9 cellular contexts compared by ENCODE assay signal in the genomic region with DNA sequence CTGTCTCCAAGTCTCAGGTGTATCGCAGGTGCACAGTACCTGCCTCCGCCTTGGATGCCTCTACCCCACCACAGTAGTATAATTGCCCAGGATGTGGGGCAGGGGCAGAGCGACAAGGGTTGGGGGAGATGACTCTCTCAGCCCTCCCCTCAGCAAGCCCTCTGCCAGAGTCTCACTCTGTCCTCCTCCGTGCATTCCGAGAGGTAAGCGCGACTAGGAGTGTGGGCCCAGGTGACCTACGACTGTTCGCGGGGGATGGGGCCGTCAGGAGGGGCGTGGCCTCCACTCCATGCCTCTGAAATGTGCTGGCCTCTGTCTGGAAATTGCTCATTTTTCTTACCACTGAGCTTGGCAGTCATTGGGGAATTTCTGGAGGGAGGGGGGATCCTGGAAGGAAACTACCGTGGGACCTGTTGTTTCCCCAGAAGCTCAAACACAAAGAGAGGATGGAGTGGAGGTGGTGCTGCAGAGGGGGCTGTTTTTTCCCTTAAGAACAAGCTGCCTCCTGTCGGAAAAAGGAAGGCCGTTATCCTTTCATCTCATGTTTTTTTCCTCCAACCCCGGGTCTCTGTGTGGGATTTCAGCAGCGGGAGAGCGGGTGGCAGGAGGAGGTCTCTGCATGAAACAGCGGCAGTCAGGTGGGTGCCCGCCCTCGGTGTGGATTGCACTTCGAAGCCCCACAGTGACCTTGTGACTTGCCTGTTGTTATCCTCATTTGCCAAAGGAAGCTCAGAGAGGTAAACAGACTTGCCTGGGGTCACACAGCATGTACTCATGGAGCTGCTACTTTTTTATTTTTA. TPM values are rescaled to one million over a fixed set of nuclear protein-coding genes. Genes with fewer than 3 reads are reported as not detected.
DNase-seq lines count a peak whose midpoint lies in the region; ATAC-seq and TF ChIP-seq lines count a peak whose summit lies in the region.
"Had no signal": no experiment of that assay in that cellular context is flagged by ENCODE, and none has a peak within 500 bp of the region (broad histone marks: within the 10 kb centered on the region; RNA-seq: fewer than 3 reads in every experiment).

No MANE protein-coding gene starts in this region.

- 68% methylated on average over 22 of the region's 22 CpGs for whole genome bisulfite sequencing in SK-N-SH (ENCODE audit: low lambda C conversion rate)
- 14 to 19% (median 18%) methylated on average over 21 to 22 of the region's 22 CpGs for WGBS in ovary, 3 donors

- no peaks in the 10 kb centered on the region for H4K20me1 ChIP-seq in SK-N-SH (ENCODE audit: insufficient read depth)
- H4K20me1 ChIP-seq in Karpas-422 (ENCODE audit: insufficient read depth, low read depth, low read length): no peaks in the 10 kb centered on the region

- no peaks in the 10 kb centered on the region for H3K36me3 ChIP-seq in SK-N-SH (replicated peaks in 1 of 2; ENCODE audit: control insufficient read depth in 1 of 2, insufficient read depth in 2 of 2, low read length in 1 of 2)
- no peaks in the 10 kb centered on the region for H3K36me3 ChIP-seq in ovary
- H3K36me3 ChIP-seq in Karpas-422 (ENCODE audit: insufficient read depth, low read length): no peaks in the 10 kb centered on the region

- no peak for TF ChIP-seq POLR2A in ovary (IDR thresholded peaks at IDR 0.05)

- H3K9me2 ChIP-seq in SK-N-SH (no peaks in the 10 kb centered on the region), Karpas-422 (replicated peaks; ENCODE audit: insufficient read depth, low read length) (no peaks in the 10 kb centered on the region)

- H3K9me3 ChIP-seq in SK-N-SH (no peaks in the 10 kb centered on the region), ovary (no peaks in the 10 kb centered on the region), Karpas-422 (ENCODE audit: low read length) (no peaks in the 10 kb centered on the region)

- CTCF ChIA-PET in Calu3 (lab: Charles Lee): interaction anchor here (1.0 to 1.3 kb wide), 2 partner anchors 13 to 17 kb away, joined by 3 to 8 read pairs; partner anchors contain the start of genes RALB and TMEM185B
- CTCF ChIA-PET in SK-N-SH (lab: Yijun Ruan, JAX): interaction anchor here (1.1 to 1.8 kb wide), 3 partner anchors 12 to 441 kb away, joined by 3 to 5 read pairs (median 4); no protein-coding TSS in a partner anchor

- H3K9ac ChIP-seq in SK-N-SH (peak overlapping the region; percentile 48; the same call in 1 of the 2 replicates), Karpas-422 (ENCODE audit: low read length) (no peak overlapping the region)

- BruUV-seq in Calu3 (replicated peaks; lab: Mats Ljungman, UMichigan): no TSS peak

- intact Hi-C loops in Calu3 (cut with micrococcal nuclease; ENCODE audit: unreplicated experiment) (loop anchor here (5.0 kb wide), 1 partner anchor 48 kb away; no protein-coding TSS in a partner anchor), ovary (cut with DNase I) (no loop called here)
- intact Hi-C loops in activated T-helper 2 cell treated with anti-CD3 and anti-CD28 coated beads, Interferon-gamma antibody, Interleukin-2, Interleukin-4, amounts not matched to agents 10 μg/mL and 5 μg/mL and 100 μg/mL, durations not matched to agents 14 hours and 24 hours and 36 hours (cut with micrococcal nuclease): no loop called here

- peak overlapping the region; percentile 1 for H3K4me3 Mint-ChIP-seq in Calu3 (ENCODE audit: low read depth, unreplicated experiment)
- no peak overlapping the region for H3K4me3 Mint-ChIP-seq in activated T-helper 2 cell treated with anti-CD3 and anti-CD28 coated beads, Interferon-gamma antibody, Interleukin-2, Interleukin-4, amounts not matched to agents 10 μg/mL and 5 μg/mL and 100 μg/mL, durations not matched to agents 14 hours and 24 hours and 36 hours (ENCODE audit: low read depth)
- H3K4me3 Mint-ChIP-seq: memory B cell had no signal

- TF ChIP-seq EP300 in SK-N-SH (IDR thresholded peaks at IDR 0.05; ENCODE audit: borderline replicate concordance in 1 of 2, low read depth in 1 of 2, low read length in 1 of 2): peak in 1 of 2 experiments; percentile 34; a peak in 1 of 4 replicates
- no peak for TF ChIP-seq EP300 in ovary (IDR thresholded peaks at IDR 0.05)

- H3K4me2 ChIP-seq in SK-N-SH: peak overlapping the region; percentile 78
- H3K4me2 ChIP-seq in Karpas-422 (ENCODE audit: low read depth, low read length, poor library complexity, severe bottlenecking): no peak overlapping the region

- H3K4me3 ChIP-seq in SK-N-SH (ENCODE audit: low read depth in 2 of 2, low read length in 1 of 2): no peak overlapping the region
- H3K4me3 ChIP-seq in fibroblast of villous mesenchyme (ENCODE audit: low read depth, low read length): no peak overlapping the region
- H3K4me3 ChIP-seq in ovary: no peak overlapping the region
- no peak overlapping the region for H3K4me3 ChIP-seq in Karpas-422 (ENCODE audit: low read length)

- H3K36me3 Mint-ChIP-seq in Calu3 (ENCODE audit: insufficient read depth, unreplicated experiment): peaks cover 8% of the 10 kb centered on the region
- H3K36me3 Mint-ChIP-seq in activated T-helper 2 cell treated with anti-CD3 and anti-CD28 coated beads, Interferon-gamma antibody, Interleukin-2, Interleukin-4, amounts not matched to agents 10 μg/mL and 5 μg/mL and 100 μg/mL, durations not matched to agents 14 hours and 24 hours and 36 hours (ENCODE audit: low read depth): peaks cover 4% of the 10 kb centered on the region

- no peaks in the 10 kb centered on the region for H3K9me3 Mint-ChIP-seq in Calu3 (ENCODE audit: low read depth, unreplicated experiment)
- peaks cover 10% of the 10 kb centered on the region for H3K9me3 Mint-ChIP-seq in activated T-helper 2 cell treated with anti-CD3 and anti-CD28 coated beads, Interferon-gamma antibody, Interleukin-2, Interleukin-4, amounts not matched to agents 10 μg/mL and 5 μg/mL and 100 μg/mL, durations not matched to agents 14 hours and 24 hours and 36 hours

- ATAC-seq in GM18502 (IDR thresholded peaks at IDR 0.05; ENCODE audit: poor library complexity, unreplicated experiment) (no peak), HG03378 (IDR thresholded peaks at IDR 0.05; ENCODE audit: unreplicated experiment) (no peak)

- peaks cover 9% of the 10 kb centered on the region for H3F3A ChIP-seq in SK-N-SH (replicated peaks; ENCODE audit: insufficient read depth)

- DNase-seq in Calu3 (peak; percentile 75), SK-N-SH (no peak), fibroblast of villous mesenchyme (ENCODE audit: low read depth) (peak; percentile 42), ovary (peak; percentile 25 to 69 (median 56)), Karpas-422 (no peak)
- DNase-seq in activated T-helper 2 cell treated with anti-CD3 and anti-CD28 coated beads, Interferon-gamma antibody, Interleukin-2, Interleukin-4, amounts not matched to agents 10 μg/mL and 5 μg/mL and 100 μg/mL, durations not matched to agents 14 hours and 24 hours and 36 hours (ENCODE audit: low spot score): no peak

- POLR2A ChIA-PET in SK-N-SH (lab: Yijun Ruan, JAX): no interaction called here

- no peaks in the 10 kb centered on the region for H3K27me3 ChIP-seq in SK-N-SH (ENCODE audit: insufficient read depth)
- H3K27me3 ChIP-seq in ovary: no peaks in the 10 kb centered on the region
- H3K27me3 ChIP-seq in Karpas-422 (ENCODE audit: low read length): no peaks in the 10 kb centered on the region

- peak overlapping the region in 1 of 2 experiments; percentile 77; a peak in 2 of 4 replicates for H3K27ac ChIP-seq in SK-N-SH (ENCODE audit: low read depth in 2 of 2, low read length in 1 of 2)
- H3K27ac ChIP-seq in ovary: no peak overlapping the region
- no peak overlapping the region for H3K27ac ChIP-seq in Karpas-422 (ENCODE audit: low read length)

- no peak for TF ChIP-seq CTCF in Calu3 (IDR thresholded peaks at IDR 0.05; ENCODE audit: unreplicated experiment)
- TF ChIP-seq CTCF in SK-N-SH (IDR thresholded peaks at IDR 0.05): no peak
- no peak for TF ChIP-seq CTCF in fibroblast of villous mesenchyme (IDR thresholded peaks at IDR 0.05; ENCODE audit: insufficient read depth, low read depth, low read length)
- TF ChIP-seq CTCF in ovary (IDR thresholded peaks at IDR 0.05): no peak

- H2AFZ ChIP-seq in SK-N-SH (ENCODE audit: low read depth) (no peak overlapping the region; the same call in 1 of the 2 replicates), Karpas-422 (ENCODE audit: low read length) (no peak overlapping the region)

- TF ChIP-seq RAD21 in SK-N-SH (IDR thresholded peaks at IDR 0.05; ENCODE audit: low read length): no peak

- H3K4me1 Mint-ChIP-seq in Calu3 (ENCODE audit: low read depth, unreplicated experiment): peaks cover 30% of the 10 kb centered on the region
- H3K4me1 Mint-ChIP-seq in activated T-helper 2 cell treated with anti-CD3 and anti-CD28 coated beads, Interferon-gamma antibody, Interleukin-2, Interleukin-4, amounts not matched to agents 10 μg/mL and 5 μg/mL and 100 μg/mL, durations not matched to agents 14 hours and 24 hours and 36 hours (ENCODE audit: low read depth): peaks cover 3% of the 10 kb centered on the region
- H3K4me1 Mint-ChIP-seq: memory B cell had no signal

- peak overlapping the region; percentile 37 for H3K27ac Mint-ChIP-seq in Calu3 (ENCODE audit: unreplicated experiment)
- no peak overlapping the region for H3K27ac Mint-ChIP-seq in activated T-helper 2 cell treated with anti-CD3 and anti-CD28 coated beads, Interferon-gamma antibody, Interleukin-2, Interleukin-4, amounts not matched to agents 10 μg/mL and 5 μg/mL and 100 μg/mL, durations not matched to agents 14 hours and 24 hours and 36 hours
- H3K27ac Mint-ChIP-seq: memory B cell had no signal

- H3K4me1 ChIP-seq in SK-N-SH (ENCODE audit: control insufficient read depth in 1 of 2, insufficient read depth in 2 of 2, low read depth in 1 of 2, low read length in 1 of 2): peaks cover 12 to 20% of the 10 kb centered on the region in 2 experiments; a peak in 3 of 4 replicates
- H3K4me1 ChIP-seq in ovary (ENCODE audit: insufficient read depth): peaks cover 2% of the 10 kb centered on the region
- no peaks in the 10 kb centered on the region for H3K4me1 ChIP-seq in Karpas-422 (ENCODE audit: low read length)

- H3K79me2 ChIP-seq in SK-N-SH (ENCODE audit: insufficient read depth) (no peaks in the 10 kb centered on the region), Karpas-422 (ENCODE audit: low read length) (no peaks in the 10 kb centered on the region)

- no peaks in the 10 kb centered on the region for H3K27me3 Mint-ChIP-seq in Calu3 (ENCODE audit: unreplicated experiment)
- H3K27me3 Mint-ChIP-seq in activated T-helper 2 cell treated with anti-CD3 and anti-CD28 coated beads, Interferon-gamma antibody, Interleukin-2, Interleukin-4, amounts not matched to agents 10 μg/mL and 5 μg/mL and 100 μg/mL, durations not matched to agents 14 hours and 24 hours and 36 hours (ENCODE audit: low read depth): no peaks in the 10 kb centered on the region

RNA-seq across cellular contexts. Expression of gene RALB, which starts 13.0 kb away (rescaled TPM):
- total RNA-seq in Calu3 (2022): 40.2 and 41.3 TPM in 2 replicates
- 37.2 and 40.8 TPM in 2 replicates for polyA plus RNA-seq in SK-N-SH (2012; rRNA removed)
- 50.9 and 54.5 TPM in 2 replicates for polyA plus RNA-seq in SK-N-SH (2012; cell fraction: cytosol; rRNA removed)
- 8.4 and 13.9 TPM in 2 replicates for polyA plus RNA-seq in SK-N-SH (2012; cell fraction: nucleus; rRNA removed)
- 35.1 and 66.9 TPM in 2 replicates for total RNA-seq in fibroblast of villous mesenchyme
- 10 to 100 TPM; 18.2 to 41.2 (median 32.5) TPM for total RNA-seq in ovary
- polyA plus RNA-seq in ovary: 10 to 100 TPM; 45.1 to 92.7 TPM
- 58.4 and 65.0 TPM in 2 replicates for total RNA-seq in activated T-helper 2 cell treated with anti-CD3 and anti-CD28 coated beads, Interferon-gamma antibody, Interleukin-2, Interleukin-4, amounts not matched to agents 10 μg/mL and 5 μg/mL and 100 μg/mL, durations not matched to agents 14 hours and 24 hours and 36 hours
- 7.2 and 19.4 TPM in 2 replicates for total RNA-seq in Karpas-422 (2014; rRNA removed; shearing (Covaris generic); ENCODE audit: low replicate concordance)

RNA-seq across cellular contexts. Expression of gene TMEM185B, which starts 16.5 kb away (rescaled TPM):
- total RNA-seq in Calu3 (2022): 42.0 and 42.8 TPM in 2 replicates
- 24.8 and 36.0 TPM in 2 replicates for polyA plus RNA-seq in SK-N-SH (2012; rRNA removed)
- polyA plus RNA-seq in SK-N-SH (2012; cell fraction: cytosol; rRNA removed): 23.5 and 31.6 TPM in 2 replicates
- polyA plus RNA-seq in SK-N-SH (2012; cell fraction: nucleus; rRNA removed): 19.2 and 20.2 TPM in 2 replicates
- 27.4 and 36.3 TPM in 2 replicates for total RNA-seq in fibroblast of villous mesenchyme
- 10 to 100 TPM; 10.9 to 26.0 (median 14.5) TPM for total RNA-seq in ovary
- 10 to 100 TPM in 1 of 2 donors, 1 to 10 TPM in 1; 6.4 to 22.6 TPM for polyA plus RNA-seq in ovary
- 38.7 and 39.3 TPM in 2 replicates for total RNA-seq in activated T-helper 2 cell treated with anti-CD3 and anti-CD28 coated beads, Interferon-gamma antibody, Interleukin-2, Interleukin-4, amounts not matched to agents 10 μg/mL and 5 μg/mL and 100 μg/mL, durations not matched to agents 14 hours and 24 hours and 36 hours
- total RNA-seq in Karpas-422 (2014; rRNA removed; shearing (Covaris generic); ENCODE audit: low replicate concordance): 12.9 and 13.0 TPM in 2 replicates

Comparison
In these comparisons a context has a peak if more than half of its experiments do, and no peak if none do; other contexts are left out.
1. DNase-seq: peak in Calu3 (single experiment), fibroblast of villous mesenchyme (single experiment) and ovary (5 of 5); none in SK-N-SH (single experiment), activated T-helper 2 cell treated with anti-CD3 and anti-CD28 coated beads, Interferon-gamma antibody, Interleukin-2, Interleukin-4, amounts not matched to agents 10 μg/mL and 5 μg/mL and 100 μg/mL, durations not matched to agents 14 hours and 24 hours and 36 hours (single experiment) and Karpas-422 (single experiment).